ENCODE assay signal across 8 cellular contexts in genomic region chr7:12212051-12212485, GRCh38. TPM values are rescaled to one million over a fixed set of nuclear protein-coding genes. Genes with fewer than 3 reads are reported as not detected.
DNase-seq lines count a peak whose midpoint lies in the region; ATAC-seq, FAIRE-seq and TF ChIP-seq lines count a peak whose summit lies in the region.

No MANE protein-coding gene starts in this region.

- TF ChIP-seq POLR2A in endothelial cell of umbilical vein (IDR thresholded peaks at IDR 0.05; ENCODE audit: low read depth, low read length) = no peak

- H3K4me3 ChIP-seq in H7 (ENCODE audit: insufficient read depth, low read depth, low read length) (peak overlapping the region; percentile 89), SJSA1 (peak overlapping the region; percentile 82), endothelial cell of umbilical vein (replicated peaks in 1 of 3; ENCODE audit: insufficient read depth in 1 of 3, low read depth in 1 of 3, low read length in 3 of 3) (peak overlapping the region; percentile 62 to 87 (median 85)), osteoblast (ENCODE audit: insufficient read depth, low read length) (peak overlapping the region; percentile 96)

- no peaks in the 10 kb centered on the region for H4K20me1 ChIP-seq in endothelial cell of umbilical vein (replicated peaks; ENCODE audit: control insufficient read depth, extremely low read depth, insufficient read depth, low read length)
- H4K20me1 ChIP-seq in osteoblast (ENCODE audit: insufficient read depth, low read length) = peaks cover 3% of the 10 kb centered on the region

- no peaks in the 10 kb centered on the region for H3K36me3 ChIP-seq in H7 (replicated peaks; ENCODE audit: control insufficient read depth, insufficient read depth, low read length)
- no peaks in the 10 kb centered on the region for H3K36me3 ChIP-seq in SJSA1
- H3K36me3 ChIP-seq in endothelial cell of umbilical vein (ENCODE audit: control insufficient read depth in 2 of 2, extremely low read depth in 1 of 2, insufficient read depth in 2 of 2, low read length in 2 of 2) = no peaks in the 10 kb centered on the region
- H3K36me3 ChIP-seq in osteoblast (ENCODE audit: insufficient read depth, low read length) = peaks cover 9% of the 10 kb centered on the region

- TSS peak; percentile 52 for BruUV-seq in endothelial cell of umbilical vein (replicated peaks; lab: Mats Ljungman, UMichigan)

- H3K4me2 ChIP-seq in endothelial cell of umbilical vein (ENCODE audit: insufficient read depth, low read length) (peak overlapping the region; percentile 88), osteoblast (ENCODE audit: insufficient read depth, low read length) (peak overlapping the region; percentile 98)

- H3K27me3 ChIP-seq in H7 (ENCODE audit: control insufficient read depth, insufficient read depth, low read length) = peaks cover 3% of the 10 kb centered on the region
- peaks cover 22% of the 10 kb centered on the region for H3K27me3 ChIP-seq in SJSA1 (replicated peaks)
- peaks cover 0 to 14% of the 10 kb centered on the region in 2 experiments for H3K27me3 ChIP-seq in endothelial cell of umbilical vein (ENCODE audit: control insufficient read depth in 2 of 2, insufficient read depth in 2 of 2, low read length in 2 of 2)
- peaks cover 8% of the 10 kb centered on the region for H3K27me3 ChIP-seq in osteoblast (ENCODE audit: insufficient read depth, low read length)

- H3K9me1 ChIP-seq in endothelial cell of umbilical vein (replicated peaks; ENCODE audit: control insufficient read depth, extremely low read depth, insufficient read depth, low read length) = no peaks in the 10 kb centered on the region

- CTCF ChIA-PET in endothelial cell of umbilical vein (lab: Charles Lee) = interaction anchor here (2.5 kb wide), 1 partner anchor 32 kb away, joined by 10 read pairs; no protein-coding TSS in a partner anchor

- peak overlapping the region; percentile 85 for H2AFZ ChIP-seq in endothelial cell of umbilical vein (ENCODE audit: low read depth, low read length)
- H2AFZ ChIP-seq in osteoblast (ENCODE audit: low read length) = peak overlapping the region; percentile 100

- POLR2A ChIA-PET in endothelial cell of umbilical vein (lab: Charles Lee) = no interaction called here

- TF ChIP-seq CTCF in endothelial cell of umbilical vein (IDR thresholded peaks at IDR 0.05; ENCODE audit: extremely low read depth in 1 of 2, insufficient read depth in 1 of 2, low read depth in 1 of 2, low read length in 2 of 2) = no peak
- no peak for TF ChIP-seq CTCF in osteoblast (IDR thresholded peaks at IDR 0.05; ENCODE audit: extremely low read depth, low read depth, low read length)

- H3K79me2 ChIP-seq in endothelial cell of umbilical vein (ENCODE audit: control insufficient read depth, insufficient read depth, low read length) (peaks cover 9% of the 10 kb centered on the region), osteoblast (ENCODE audit: insufficient read depth, low read length) (peaks cover 44% of the 10 kb centered on the region)

- ATAC-seq in GM19328 (IDR thresholded peaks at IDR 0.05; ENCODE audit: unreplicated experiment) = no peak
- ATAC-seq in HG02610 (IDR thresholded peaks at IDR 0.05; ENCODE audit: unreplicated experiment) = no peak

- H3K4me1 ChIP-seq in SJSA1 (replicated peaks) (no peaks in the 10 kb centered on the region; the same call in 1 of the 2 replicates), endothelial cell of umbilical vein (ENCODE audit: control insufficient read depth, extremely low read depth, insufficient read depth, low read length) (peaks cover 10% of the 10 kb centered on the region), osteoblast (ENCODE audit: insufficient read depth, low read length) (peaks cover 5% of the 10 kb centered on the region)

- no peak for FAIRE-seq in endothelial cell of umbilical vein (lab: Jason Lieb, UNC)

- H3K9me3 ChIP-seq in SJSA1 (replicated peaks) (no peaks in the 10 kb centered on the region), endothelial cell of umbilical vein (replicated peaks; ENCODE audit: control insufficient read depth, insufficient read depth, low read length) (no peaks in the 10 kb centered on the region), osteoblast (ENCODE audit: low read depth, low read length) (no peaks in the 10 kb centered on the region)

- H3K27ac ChIP-seq in SJSA1 = no peak overlapping the region
- no peak overlapping the region for H3K27ac ChIP-seq in endothelial cell of umbilical vein (ENCODE audit: insufficient read depth, low read depth, low read length)
- H3K27ac ChIP-seq in osteoblast (ENCODE audit: low read depth, low read length) = peak overlapping the region; percentile 86

- H3K9ac ChIP-seq in endothelial cell of umbilical vein (replicated peaks; ENCODE audit: extremely low read depth, insufficient read depth, low read length) = peak overlapping the region; percentile 88

- peak; percentile 35 for DNase-seq in A172 (ENCODE audit: low spot score)
- DNase-seq in H7 = no peak
- DNase-seq in SJSA1 (ENCODE audit: low read depth in 1 of 2, low spot score in 2 of 2) = no peak
- no peak for DNase-seq in endothelial cell of umbilical vein (ENCODE audit: low read depth, low spot score)
- no peak for DNase-seq in osteoblast (ENCODE audit: insufficient read length, low spot score, missing footprints)
- DNase-seq in iPS-NIHi11 (ENCODE audit: low spot score) = no peak

- intact Hi-C loops in endothelial cell of umbilical vein (cut with micrococcal nuclease) = loop anchor here (5.0 kb wide), 2 partner anchors 50 to 755 kb away; no protein-coding TSS in a partner anchor

- dilution Hi-C loops in endothelial cell of umbilical vein (cut with MboI; ENCODE audit: extremely low pct_ligation_motif_present, low sequenced_read_pairs) = no loop called here

TF ChIP-seq in endothelial cell of umbilical vein, 7 proteins besides CTCF, POLR2A, EP300 and RAD21:
- TF ChIP-seq MYC (IDR thresholded peaks at IDR 0.05; ENCODE audit: low read depth, low read length) = no peak

RNA-seq across cellular contexts. Expression of gene TMEM106B, which starts 1.0 kb away (rescaled TPM):
- 120 and 172 TPM in 2 replicates for total RNA-seq in A172 (2014; rRNA removed; shearing (Covaris generic))
- total RNA-seq in H7 (2014; rRNA removed; shearing (Covaris generic)) = 26.6 and 37.5 TPM in 2 replicates
- total RNA-seq in SJSA1 (2014; rRNA removed; shearing (Covaris generic)) = 31.5 and 44.6 TPM in 2 replicates
- 23.0 and 23.1 TPM in 2 replicates for total RNA-seq in endothelial cell of umbilical vein
- polyA plus RNA-seq in endothelial cell of umbilical vein = 9.3 and 13.7 TPM in 2 replicates
- 14.2 and 15.3 TPM in 2 replicates for polyA plus RNA-seq in endothelial cell of umbilical vein (2011; cell fraction: cytosol; rRNA removed)
- 10.4 and 12.9 TPM in 2 replicates for polyA plus RNA-seq in endothelial cell of umbilical vein (2011; cell fraction: nucleus; rRNA removed)
- polyA plus RNA-seq in endothelial cell of umbilical vein (2012) = 17.3 and 22.8 TPM in 2 replicates
- 17.4 and 20.3 TPM in 2 replicates for polyA minus RNA-seq in endothelial cell of umbilical vein
- 24.7 TPM for polyA minus RNA-seq in endothelial cell of umbilical vein (2011; cell fraction: cytosol; rRNA and poly(A)+ RNA removed)
- polyA minus RNA-seq in endothelial cell of umbilical vein (2011; cell fraction: nucleus; rRNA and poly(A)+ RNA removed) = 11.9 and 15.1 TPM in 2 replicates
- total RNA-seq in osteoblast = 61.9 and 73.1 TPM in 2 replicates
